ENCODE assay signal across 8 cellular contexts in genomic region chr17:4101127-4101798, GRCh38. TPM values are rescaled to one million over a fixed set of nuclear protein-coding genes. Genes with fewer than 3 reads are reported as not detected.
DNase-seq lines count a peak whose midpoint lies in the region; ATAC-seq and TF ChIP-seq lines count a peak whose summit lies in the region.

No MANE protein-coding gene starts in this region.

- DNase-seq in Daoy (ENCODE audit: low read depth) (peak; percentile 12), UCSD-AML1 (lab: John Stamatoyannopoulos, UW; ENCODE audit: unreplicated experiment) (peak; percentile 54), fibroblast of pulmonary artery (ENCODE audit: low read depth) (peak; percentile 64), prostate gland (ENCODE audit: low spot score) (no peak), kidney glomerular epithelial cell (lab: John Stamatoyannopoulos, UW) (no peak), NCI-H1417 (lab: John Stamatoyannopoulos, UW) (no peak)

- H3K4me3 ChIP-seq in fibroblast of pulmonary artery (replicated peaks; ENCODE audit: low read depth, low read length) = no peak overlapping the region
- no peak overlapping the region for H3K4me3 ChIP-seq in prostate gland

- no peaks in the 10 kb centered on the region for H3K4me1 ChIP-seq in prostate gland (replicated peaks)

- no peak for TF ChIP-seq POLR2A in prostate gland (IDR thresholded peaks at IDR 0.05)

- no peak for TF ChIP-seq CTCF in fibroblast of pulmonary artery (IDR thresholded peaks at IDR 0.05; ENCODE audit: low read length, missing control alignments)
- TF ChIP-seq CTCF in prostate gland (IDR thresholded peaks at IDR 0.05) = no peak

- ATAC-seq in GM21515 (IDR thresholded peaks at IDR 0.05; ENCODE audit: unreplicated experiment) = no peak
- ATAC-seq in GM18870 (IDR thresholded peaks at IDR 0.05; ENCODE audit: unreplicated experiment) = no peak

- no peaks in the 10 kb centered on the region for H3K9me3 ChIP-seq in prostate gland

- H3K27me3 ChIP-seq in prostate gland (replicated peaks; ENCODE audit: insufficient read depth) = no peaks in the 10 kb centered on the region

- no peaks in the 10 kb centered on the region for H3K36me3 ChIP-seq in prostate gland

- WGBS in prostate gland = 55% methylated on average over 12 of the region's 12 CpGs

- H3K27ac ChIP-seq in prostate gland = peak overlapping the region; percentile 40 to 72

- intact Hi-C loops in prostate gland (cut with DNase I) = no loop called here

RNA-seq across cellular contexts. Expression of gene ZZEF1, which starts 41.6 kb away (rescaled TPM):
- total RNA-seq in Daoy (2014; rRNA removed; shearing (Covaris generic)) = 11.5 and 18.2 TPM in 2 replicates
- total RNA-seq in prostate gland = 10 to 100 TPM; 34.0 to 73.8 TPM

RNA-seq across cellular contexts. Expression of gene CYB5D2, which starts 41.7 kb away (rescaled TPM):
- 15.8 and 19.2 TPM in 2 replicates for total RNA-seq in Daoy (2014; rRNA removed; shearing (Covaris generic))
- 10 to 100 TPM; 42.8 to 62.9 TPM for total RNA-seq in prostate gland

Comparison
In these comparisons a context has a peak if more than half of its experiments do, and no peak if none do; other contexts are left out.
1. DNase-seq: peak in Daoy (single experiment), UCSD-AML1 (single experiment) and fibroblast of pulmonary artery (single experiment); none in prostate gland (single experiment), kidney glomerular epithelial cell (single experiment) and NCI-H1417 (0 of 3).